Comparison of ENCODE assay signal across 10 cellular contexts in genomic region chr21:32457360-32457840, GRCh38. TPM values are rescaled to one million over a fixed set of nuclear protein-coding genes. Genes with fewer than 3 reads are reported as not detected.
DNase-seq lines count a peak whose midpoint lies in the region; ATAC-seq and TF ChIP-seq lines count a peak whose summit lies in the region.
"Had no signal": no experiment of that assay in that cellular context is flagged by ENCODE, and none has a peak within 500 bp of the region (broad histone marks: within the 10 kb centered on the region; RNA-seq: fewer than 3 reads in every experiment).

No MANE protein-coding gene starts in this region.

- no peak for ATAC-seq in natural killer cell

- H3K9me3 ChIP-seq in uterus, result no peaks in the 10 kb centered on the region

- no peak for TF ChIP-seq POLR2A in uterus (IDR thresholded peaks at IDR 0.05)

- intact Hi-C loops in uterus (cut with DNase I; ENCODE audit: low total_unique reads), result no loop called here
- intact Hi-C loops in natural killer cell (cut with micrococcal nuclease), result no loop called here

- H3K27ac ChIP-seq in uterus, result peak overlapping the region; percentile 93 to 99

- peaks cover 14 to 25% of the 10 kb centered on the region in 2 donors for H3K4me1 ChIP-seq in uterus

- no peaks in the 10 kb centered on the region for H3K27me3 ChIP-seq in uterus

- H3K27ac Mint-ChIP-seq in natural killer cell, result no peak overlapping the region
- H3K27ac Mint-ChIP-seq: activated naive CD8-positive, alpha-beta T cell; B cell had no signal

- TF ChIP-seq CTCF in choroid plexus epithelial cell (conservative IDR thresholded peaks at IDR 0.05; ENCODE audit: low read depth, low read length), result no peak
- TF ChIP-seq CTCF in uterus (IDR thresholded peaks at IDR 0.05), result no peak
- no peak for TF ChIP-seq CTCF in natural killer cell (IDR thresholded peaks at IDR 0.05)

- peaks cover 0 to 7% of the 10 kb centered on the region in 2 donors for H3K4me1 Mint-ChIP-seq in natural killer cell
- H3K4me1 Mint-ChIP-seq: B cell had no signal

- no peaks in the 10 kb centered on the region for H3K36me3 Mint-ChIP-seq in natural killer cell

- H3K4me3 Mint-ChIP-seq in natural killer cell, result no peak overlapping the region
- H3K4me3 Mint-ChIP-seq: activated naive CD8-positive, alpha-beta T cell; B cell had no signal

- H3K4me3 ChIP-seq in choroid plexus epithelial cell (ENCODE audit: low read depth, low read length) (no peak overlapping the region), uterus (no peak overlapping the region)

- DNase-seq in NCI-H2196 (lab: John Stamatoyannopoulos, UW; ENCODE audit: unreplicated experiment) (peak; percentile 23), NCI-H2196 treated with DMSO at 0.1 percent for 48 hours (lab: John Stamatoyannopoulos, UW; ENCODE audit: unreplicated experiment) (no peak), choroid plexus epithelial cell (ENCODE audit: low read depth) (peak; percentile 26), lung microvascular endothelial cell (ENCODE audit: low read depth in 2 of 2) (peak; percentile 38 to 54), uterus (peak; percentile 35 to 68), ecto neural progenitor cell (ENCODE audit: low spot score) (no peak), natural killer cell (no peak)
- no peak for DNase-seq in activated CD8-positive, alpha-beta memory T cell treated with anti-CD3 and anti-CD28 coated beads, Interleukin-2, amount 50 U/mL, for 4 hours

- no peaks in the 10 kb centered on the region for H3K36me3 ChIP-seq in uterus

- no peaks in the 10 kb centered on the region for H3K27me3 Mint-ChIP-seq in natural killer cell (ENCODE audit: low read depth in 2 of 2)
- H3K27me3 Mint-ChIP-seq: activated naive CD8-positive, alpha-beta T cell had no signal

- H3K9me3 Mint-ChIP-seq in natural killer cell, result no peaks in the 10 kb centered on the region

RNA-seq across cellular contexts. Expression of gene EVA1C, which starts 44.9 kb away (rescaled TPM):
- total RNA-seq in lung microvascular endothelial cell (13.5 and 13.7 TPM in 2 replicates), uterus (100 to 1,000 TPM in 1 of 4 donors, 10 to 100 TPM in 2, 1 to 10 TPM in 1; 8.3 to 105 (median 48.7) TPM), natural killer cell (10 to 100 TPM; 14.7 to 27.8 (median 15.8) TPM)

Comparison
In these comparisons a context has a peak if more than half of its experiments do, and no peak if none do; other contexts are left out.
1. DNase-seq: peak in NCI-H2196 (single experiment), choroid plexus epithelial cell (single experiment), lung microvascular endothelial cell (2 of 2) and uterus (2 of 2); none in NCI-H2196 treated with DMSO at 0.1 percent for 48 hours (single experiment), ecto neural progenitor cell (single experiment), natural killer cell (single experiment) and activated CD8-positive, alpha-beta memory T cell treated with anti-CD3 and anti-CD28 coated beads, Interleukin-2, amount 50 U/mL, for 4 hours (single experiment).